Comparison of ENCODE assay signal across 9 cellular contexts in genomic region chr16:19138601-19139000, GRCh38. TPM values are rescaled to one million over a fixed set of nuclear protein-coding genes. Genes with fewer than 3 reads are reported as not detected.
A peak's percentile ranks its signal among the peaks of the same experiment; 100 is the strongest.
DNase-seq lines count a peak whose midpoint lies in the region; ATAC-seq and TF ChIP-seq lines count a peak whose summit lies in the region.
"Had no signal": no experiment of that assay in that cellular context is flagged by ENCODE, and none has a peak within 500 bp of the region (broad histone marks: within the 10 kb centered on the region; RNA-seq: fewer than 3 reads in every experiment).

No MANE protein-coding gene starts in this region.

- H3K9me3 Mint-ChIP-seq in dendritic cell treated with granulocyte-macrophage colony-stimulating factor and Interleukin-4, amounts not matched to agents 40 ng/mL and 50 ng/mL, for 4 days: no peaks in the 10 kb centered on the region
- H3K9me3 Mint-ChIP-seq in mesothelial cell of epicardium: no peaks in the 10 kb centered on the region
- H3K9me3 Mint-ChIP-seq: naive thymus-derived CD4-positive, alpha-beta T cell had no signal

- peak overlapping the region; percentile 89 for H3K27ac Mint-ChIP-seq in dendritic cell treated with granulocyte-macrophage colony-stimulating factor and Interleukin-4, amounts not matched to agents 40 ng/mL and 50 ng/mL, for 4 days
- H3K27ac Mint-ChIP-seq in mesothelial cell of epicardium: peak overlapping the region; percentile 82
- H3K27ac Mint-ChIP-seq: naive thymus-derived CD4-positive, alpha-beta T cell had no signal

- H3K4me3 Mint-ChIP-seq in dendritic cell treated with granulocyte-macrophage colony-stimulating factor and Interleukin-4, amounts not matched to agents 40 ng/mL and 50 ng/mL, for 4 days: no peak overlapping the region
- H3K4me3 Mint-ChIP-seq in mesothelial cell of epicardium: no peak overlapping the region
- H3K4me3 Mint-ChIP-seq: naive thymus-derived CD4-positive, alpha-beta T cell had no signal

- no peak for TF ChIP-seq CTCF in mesothelial cell of epicardium (IDR thresholded peaks at IDR 0.05; ENCODE audit: unreplicated experiment)

- DNase-seq in AG20443 (ENCODE audit: low spot score): peak; percentile 83
- DNase-seq in NCI-H2029 (lab: John Stamatoyannopoulos, UW): peak; percentile 85
- no peak for DNase-seq in mesothelial cell of epicardium (ENCODE audit: low spot score in 2 of 2, unreplicated experiment in 2 of 2)
- no peak for DNase-seq in HuH-7.5 (ENCODE audit: low spot score)
- DNase-seq: naive thymus-derived CD4-positive, alpha-beta T cell had no signal

- H3K36me3 Mint-ChIP-seq in dendritic cell treated with granulocyte-macrophage colony-stimulating factor and Interleukin-4, amounts not matched to agents 40 ng/mL and 50 ng/mL, for 4 days (ENCODE audit: low read depth): no peaks in the 10 kb centered on the region
- no peaks in the 10 kb centered on the region for H3K36me3 Mint-ChIP-seq in mesothelial cell of epicardium
- H3K36me3 Mint-ChIP-seq: naive thymus-derived CD4-positive, alpha-beta T cell had no signal

- peaks cover 52% of the 10 kb centered on the region for H3K4me1 Mint-ChIP-seq in dendritic cell treated with granulocyte-macrophage colony-stimulating factor and Interleukin-4, amounts not matched to agents 40 ng/mL and 50 ng/mL, for 4 days (ENCODE audit: low read depth)
- H3K4me1 Mint-ChIP-seq in mesothelial cell of epicardium: peaks cover 52% of the 10 kb centered on the region
- H3K4me1 Mint-ChIP-seq: naive thymus-derived CD4-positive, alpha-beta T cell had no signal

- no peaks in the 10 kb centered on the region for H3K27me3 Mint-ChIP-seq in dendritic cell treated with granulocyte-macrophage colony-stimulating factor and Interleukin-4, amounts not matched to agents 40 ng/mL and 50 ng/mL, for 4 days
- no peaks in the 10 kb centered on the region for H3K27me3 Mint-ChIP-seq in mesothelial cell of epicardium (ENCODE audit: low read depth)

- no peak for ATAC-seq in GM18519 (IDR thresholded peaks at IDR 0.05; ENCODE audit: low FRiP score, unreplicated experiment)
- ATAC-seq in HG03045 (IDR thresholded peaks at IDR 0.05; ENCODE audit: unreplicated experiment): no peak
- no peak for ATAC-seq in HG03565 (IDR thresholded peaks at IDR 0.05; ENCODE audit: unreplicated experiment)
- ATAC-seq: naive thymus-derived CD4-positive, alpha-beta T cell had no signal

- intact Hi-C loops in dendritic cell treated with granulocyte-macrophage colony-stimulating factor and Interleukin-4, amounts not matched to agents 40 ng/mL and 50 ng/mL, for 4 days (cut with micrococcal nuclease): no loop called here

RNA-seq across cellular contexts. Expression of gene ITPRIPL2, which starts 24.8 kb away (rescaled TPM):
- 39.2 to 40.0 TPM (median 39.3 TPM) in 3 replicates for total RNA-seq in mesothelial cell of epicardium

RNA-seq across cellular contexts. Expression of gene SYT17, which starts 29.4 kb away (rescaled TPM):
- total RNA-seq in mesothelial cell of epicardium: 7.4 to 8.6 TPM (median 7.5 TPM) in 3 replicates

Comparison
In these comparisons a context has a peak if more than half of its experiments do, and no peak if none do; other contexts are left out.
1. DNase-seq: peak in AG20443 (single experiment) and NCI-H2029 (single experiment); none in mesothelial cell of epicardium (0 of 2) and HuH-7.5 (single experiment).